1 cellular context compared by ENCODE assay signal in genomic region chr15:71409541-71409940, GRCh38.
TF ChIP-seq lines count a peak whose summit lies in the region.

No MANE protein-coding gene starts in this region.

TF ChIP-seq in HEK293, 187 proteins besides CTCF, POLR2A, EP300 and RAD21 (continued from another document):
- TF ChIP-seq ZNF449 (tag by site-specific recombination; IDR thresholded peaks at IDR 0.05): no peak
- TF ChIP-seq PRDM6 (tag by site-specific recombination; IDR thresholded peaks at IDR 0.05): no peak
